In genomic region chr19:4970558-4971423, GRCh38 we compare ENCODE assay signal across 7 cellular contexts. TPM values are rescaled to one million over a fixed set of nuclear protein-coding genes. Genes with fewer than 3 reads are reported as not detected.
DNase-seq lines count a peak whose midpoint lies in the region; ATAC-seq, FAIRE-seq and TF ChIP-seq lines count a peak whose summit lies in the region.

No MANE protein-coding gene starts in this region.

- intact Hi-C loops in PC-3 (cut with micrococcal nuclease) = loop anchor here (2.0 to 5.0 kb wide), 3 partner anchors 58 to 158 kb away; no protein-coding TSS in a partner anchor

- peak overlapping the region; percentile 20 for H2AFZ ChIP-seq in PC-3 (ENCODE audit: low read length)

- H3K4me3 Mint-ChIP-seq in nephron = peak overlapping the region; percentile 96 to 100 (median 99)

- ATAC-seq in PC-3 = peak; percentile 4; the same call in 1 of the 2 replicates
- ATAC-seq in GM18517 (IDR thresholded peaks at IDR 0.05; ENCODE audit: unreplicated experiment) = no peak
- ATAC-seq in HG03196 (IDR thresholded peaks at IDR 0.05; ENCODE audit: unreplicated experiment) = no peak

- peaks cover 48% of the 10 kb centered on the region for H3K4me1 Mint-ChIP-seq in nephron

- no TSS peak for BruUV-seq in PC-3 (replicated peaks; lab: Mats Ljungman, UMichigan)

- peaks cover 65% of the 10 kb centered on the region for H3K79me2 ChIP-seq in PC-3 (ENCODE audit: low read length)

- H3K9me3 ChIP-seq in PC-3 (ENCODE audit: low read length) (no peaks in the 10 kb centered on the region), endocrine pancreas (ENCODE audit: control insufficient read depth, low read length) (no peaks in the 10 kb centered on the region)

- H3K4me1 ChIP-seq in PC-3 (ENCODE audit: insufficient read depth, low read length) (peaks cover 36% of the 10 kb centered on the region), endocrine pancreas (ENCODE audit: control insufficient read depth, insufficient read depth, low read length) (no peaks in the 10 kb centered on the region)

- H4K20me1 ChIP-seq in PC-3 (ENCODE audit: low read length) = peaks cover 40% of the 10 kb centered on the region

- H3K9me3 Mint-ChIP-seq in nephron = no peaks in the 10 kb centered on the region

- TF ChIP-seq POLR2A in GM12892 (IDR thresholded peaks at IDR 0.05; ENCODE audit: low read depth, low read length) = no peak

- FAIRE-seq in GM12892 (lab: Jason Lieb, UNC) = peak; percentile 36

- peak overlapping the region; percentile 39 to 87 (median 85) for H3K27ac Mint-ChIP-seq in nephron

- peak overlapping the region; percentile 98 for H3K4me2 ChIP-seq in PC-3 (ENCODE audit: low read length)

- TF ChIP-seq CTCF in PC-3 (conservative IDR thresholded peaks at IDR 0.05; ENCODE audit: low read depth, low read length) (no peak), nephron (IDR thresholded peaks at IDR 0.05; ENCODE audit: unreplicated experiment in 3 of 3) (no peak)

- peaks cover 16% of the 10 kb centered on the region for H3F3A ChIP-seq in PC-3 (ENCODE audit: low read length, unreplicated experiment)

- CTCF ChIA-PET in PC-3 (lab: Charles Lee) = interaction anchor here (0.6 to 1.6 kb wide), 2 partner anchors 59 to 61 kb away, joined by 3 to 7 read pairs; no protein-coding TSS in a partner anchor

- H3K9ac ChIP-seq in PC-3 (ENCODE audit: low read length) = peak overlapping the region; percentile 72
- peak overlapping the region; percentile 75 for H3K9ac ChIP-seq in endocrine pancreas (ENCODE audit: control insufficient read depth, insufficient read depth, low read length)

- POLR2A ChIA-PET in PC-3 (lab: Charles Lee; ENCODE audit: unreplicated experiment) = interaction anchor here (0.7 kb wide), 1 partner anchor 81 kb away, joined by 3 read pairs; no protein-coding TSS in a partner anchor

- no peaks in the 10 kb centered on the region for H3K9me2 ChIP-seq in PC-3 (replicated peaks; ENCODE audit: low read length)

- H3K36me3 Mint-ChIP-seq in nephron (ENCODE audit: low read depth) = peaks cover 4% of the 10 kb centered on the region

- no peaks in the 10 kb centered on the region for H3K27me3 Mint-ChIP-seq in nephron (ENCODE audit: low read depth)

- H3K4me3 ChIP-seq in PC-3 (ENCODE audit: low read length) = peak overlapping the region; percentile 84
- H3K4me3 ChIP-seq in endocrine pancreas (ENCODE audit: control insufficient read depth, insufficient read depth, low read length) = peak overlapping the region; percentile 53

- H3K36me3 ChIP-seq in PC-3 (ENCODE audit: low read depth, low read length) (no peaks in the 10 kb centered on the region), endocrine pancreas (ENCODE audit: control insufficient read depth, insufficient read depth, low read length) (no peaks in the 10 kb centered on the region)

- H3K27ac ChIP-seq in PC-3 (ENCODE audit: low read length) = no peak overlapping the region

- DNase-seq in GM12892 (ENCODE audit: insufficient read length) (no peak), PC-3 (peak; percentile 49), AG08396 (ENCODE audit: low spot score) (no peak)

- H3K27me3 ChIP-seq in PC-3 (ENCODE audit: low read length) (no peaks in the 10 kb centered on the region), endocrine pancreas (ENCODE audit: control insufficient read depth, insufficient read depth, low read length) (no peaks in the 10 kb centered on the region)

RNA-seq across cellular contexts. Expression of gene KDM4B, which starts 1.9 kb away (rescaled TPM):
- polyA plus RNA-seq in GM12892 (2012; ENCODE audit: missing spikeins) = 19.4 TPM
- total RNA-seq in PC-3 (2014; rRNA removed) = 19.8 and 31.6 TPM in 2 replicates
